In the genomic region with DNA sequence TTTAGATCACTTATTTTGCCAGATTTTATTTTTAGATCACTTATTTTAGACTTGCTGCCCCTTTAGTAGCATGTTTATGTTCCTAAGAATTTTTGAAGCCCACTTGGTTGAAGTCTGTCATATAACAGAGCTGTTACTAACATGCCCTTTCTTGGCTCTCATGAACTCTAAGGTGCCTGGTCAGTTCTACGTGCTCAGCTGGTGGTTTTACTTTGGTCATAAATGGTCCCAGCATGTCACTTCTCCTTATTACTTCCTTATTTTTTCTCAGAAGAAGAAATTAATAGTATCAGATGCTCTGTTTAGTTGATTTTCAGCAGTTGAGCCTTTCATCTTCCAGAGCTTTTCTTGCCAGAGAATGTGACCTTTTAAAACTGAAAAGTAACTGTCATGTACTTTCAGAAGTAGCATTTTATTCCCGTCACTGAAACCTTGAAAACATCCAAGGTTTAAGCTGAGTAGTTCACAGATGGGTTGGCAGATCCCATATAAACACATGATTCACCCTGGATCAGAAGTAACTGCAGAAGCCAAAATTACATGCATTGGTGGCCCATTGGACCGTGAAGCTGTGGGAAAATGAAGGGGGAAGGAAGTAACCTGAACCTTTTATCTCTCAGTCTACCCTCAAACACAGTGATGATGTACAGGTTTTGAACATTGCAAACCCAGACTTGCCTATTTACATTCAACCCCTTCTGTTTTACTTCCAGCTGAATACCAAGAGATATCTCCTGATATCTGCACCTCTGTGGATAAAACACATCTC, we compare ENCODE assay signal across 8 cellular contexts. TPM values are rescaled to one million over a fixed set of nuclear protein-coding genes. Genes with fewer than 3 reads are reported as not detected.
A peak's percentile ranks its signal among the peaks of the same experiment; 100 is the strongest.
DNase-seq lines count a peak whose midpoint lies in the region; ATAC-seq, FAIRE-seq and TF ChIP-seq lines count a peak whose summit lies in the region.

No MANE protein-coding gene starts in this region.

- no peak overlapping the region for H3K27ac ChIP-seq in breast epithelium
- peak overlapping the region; percentile 48 for H3K27ac ChIP-seq in osteoblast (ENCODE audit: low read depth, low read length)

- peaks cover 13% of the 10 kb centered on the region for H3K4me1 Mint-ChIP-seq in MCF 10A (ENCODE audit: insufficient read depth, unreplicated experiment)

- no peak for TF ChIP-seq CTCF in MCF 10A (IDR thresholded peaks at IDR 0.05; ENCODE audit: unreplicated experiment)
- no peak for TF ChIP-seq CTCF in breast epithelium (IDR thresholded peaks at IDR 0.05)
- no peak for TF ChIP-seq CTCF in bronchial epithelial cell (IDR thresholded peaks at IDR 0.05; ENCODE audit: insufficient read depth, low read length, severe bottlenecking)
- TF ChIP-seq CTCF in osteoblast (IDR thresholded peaks at IDR 0.05; ENCODE audit: extremely low read depth, low read depth, low read length) = no peak

- POLR2A ChIA-PET in MCF 10A (lab: Yijun Ruan, JAX) = no interaction called here

- no peaks in the 10 kb centered on the region for H3K27me3 ChIP-seq in breast epithelium
- H3K27me3 ChIP-seq in bronchial epithelial cell (ENCODE audit: control insufficient read depth, insufficient read depth, low read length) = no peaks in the 10 kb centered on the region
- H3K27me3 ChIP-seq in osteoblast (ENCODE audit: insufficient read depth, low read length) = no peaks in the 10 kb centered on the region

- no TSS peak for BruUV-seq in MCF 10A (replicated peaks; lab: Mats Ljungman, UMichigan)

- H3K9me3 Mint-ChIP-seq in MCF 10A (ENCODE audit: unreplicated experiment) = no peaks in the 10 kb centered on the region

- no peak for FAIRE-seq in bronchial epithelial cell (lab: Jason Lieb, UNC)

- peak; percentile 84 for ATAC-seq in HG03442 (IDR thresholded peaks at IDR 0.05; ENCODE audit: unreplicated experiment)
- ATAC-seq in activated CD4-positive, CD25-positive, alpha-beta regulatory T cell treated with anti-CD3 and anti-CD28 coated beads, Interleukin-2, amount 50 U/mL, for 24 hours = no peak

- no peaks in the 10 kb centered on the region for H3K4me1 ChIP-seq in breast epithelium
- peaks cover 21% of the 10 kb centered on the region for H3K4me1 ChIP-seq in osteoblast (ENCODE audit: insufficient read depth, low read length)

- no peak for TF ChIP-seq POLR2A in breast epithelium (IDR thresholded peaks at IDR 0.05)

- H3K9me3 ChIP-seq in breast epithelium (no peaks in the 10 kb centered on the region), osteoblast (ENCODE audit: low read depth, low read length) (no peaks in the 10 kb centered on the region)

- no peaks in the 10 kb centered on the region for H4K20me1 ChIP-seq in osteoblast (ENCODE audit: insufficient read depth, low read length)

- intact Hi-C loops in MCF 10A (cut with micrococcal nuclease) = loop anchor here (10.0 kb wide), 1 partner anchor 94 kb away; the partner anchor contains the start of gene IFNB1
- intact Hi-C loops in breast epithelium (cut with DNase I; ENCODE audit: low total_unique reads) = no loop called here

- peak; percentile 41 for DNase-seq in MCF 10A (ENCODE audit: unreplicated experiment)
- no peak for DNase-seq in breast epithelium (ENCODE audit: low spot score in 2 of 2)
- peak; percentile 29 for DNase-seq in bronchial epithelial cell (ENCODE audit: low read depth)
- DNase-seq in osteoblast (ENCODE audit: insufficient read length, low spot score, missing footprints) = peak; percentile 10
- no peak for DNase-seq in GDM1 (lab: John Stamatoyannopoulos, UW)
- DNase-seq in NCI-H1048 (lab: John Stamatoyannopoulos, UW) = no peak

- H3K27ac Mint-ChIP-seq in MCF 10A (ENCODE audit: low read depth, unreplicated experiment) = peak overlapping the region; percentile 46

- H3K36me3 Mint-ChIP-seq in MCF 10A (ENCODE audit: insufficient read depth, unreplicated experiment) = no peaks in the 10 kb centered on the region

- no peak overlapping the region for H3K4me3 Mint-ChIP-seq in MCF 10A (ENCODE audit: unreplicated experiment)

- H3K79me2 ChIP-seq in osteoblast (ENCODE audit: insufficient read depth, low read length) = no peaks in the 10 kb centered on the region

- H3K36me3 ChIP-seq in breast epithelium (no peaks in the 10 kb centered on the region), bronchial epithelial cell (ENCODE audit: control insufficient read depth, insufficient read depth, low read length) (peaks cover 2% of the 10 kb centered on the region), osteoblast (ENCODE audit: insufficient read depth, low read length) (peaks cover 9% of the 10 kb centered on the region)

- H3K27me3 Mint-ChIP-seq in MCF 10A (ENCODE audit: insufficient read depth, unreplicated experiment) = no peaks in the 10 kb centered on the region

- CTCF ChIA-PET in MCF 10A (lab: Yijun Ruan, JAX) = no interaction called here

- H2AFZ ChIP-seq in osteoblast (ENCODE audit: low read length) = no peak overlapping the region

- H3K4me3 ChIP-seq in breast epithelium (no peak overlapping the region), bronchial epithelial cell (ENCODE audit: low read depth, low read length) (no peak overlapping the region), osteoblast (ENCODE audit: insufficient read depth, low read length) (peak overlapping the region; percentile 13)

- peak overlapping the region; percentile 53 for H3K4me2 ChIP-seq in osteoblast (ENCODE audit: insufficient read depth, low read length)

RNA-seq across cellular contexts. Expression of gene HACD4, which starts 50.5 kb away (rescaled TPM):
- not detected in 2 replicates for total RNA-seq in MCF 10A (2022)
- total RNA-seq in breast epithelium = 1 to 10 TPM; 3.3 to 5.1 (median 4.0) TPM
- total RNA-seq in bronchial epithelial cell = 0.79 and 2.4 TPM in 2 replicates
- 6.8 and 8.3 TPM in 2 replicates for total RNA-seq in osteoblast

Comparison
In these comparisons a context has a peak if more than half of its experiments do, and no peak if none do; other contexts are left out.
1. DNase-seq: peak in MCF 10A (single experiment), bronchial epithelial cell (single experiment) and osteoblast (single experiment); none in breast epithelium (0 of 2), GDM1 (single experiment) and NCI-H1048 (single experiment).